ENCODE assay signal across 9 cellular contexts in genomic region chr6:95203153-95203754, GRCh38.
DNase-seq lines count a peak whose midpoint lies in the region; ATAC-seq lines count a peak whose summit lies in the region.
"Had no signal": no experiment of that assay in that cellular context is flagged by ENCODE, and none has a peak within 500 bp of the region (broad histone marks: within the 10 kb centered on the region; RNA-seq: fewer than 3 reads in every experiment).

No MANE protein-coding gene starts in this region.

- peak; percentile 44 for DNase-seq in COR-L47 (lab: John Stamatoyannopoulos, UW)
- DNase-seq in NCI-H1417 treated with DMSO at 0.1 percent for 48 hours (lab: John Stamatoyannopoulos, UW): peak; percentile 18
- DNase-seq in activated CD4-positive, alpha-beta T cell treated with anti-CD3 and anti-CD28 coated beads, Interleukin-2, amount 50 U/mL, for 48 hours: peak; percentile 6 to 27
- DNase-seq in left kidney (ENCODE audit: low read depth, low spot score): peak; percentile 53
- DNase-seq in NK-92 treated with Interleukin-12 subunit alpha and Interleukin-12 subunit beta, amount 100 ng/mL, for 24 hours (lab: John Stamatoyannopoulos, UW): no peak
- no peak for DNase-seq in inferior parietal cortex (ENCODE audit: extremely low spot score)
- DNase-seq: activated B cell treated with CpG ODN at 0.5 μM for 24 hours had no signal

- peak; percentile 91 for ATAC-seq in GM18870 (IDR thresholded peaks at IDR 0.05; ENCODE audit: unreplicated experiment)
- ATAC-seq in HG02943 (IDR thresholded peaks at IDR 0.05; ENCODE audit: low read depth, unreplicated experiment): peak; percentile 88

Comparison
In these comparisons a context has a peak if more than half of its experiments do, and no peak if none do; other contexts are left out.
1. DNase-seq: peak in COR-L47 (single experiment), NCI-H1417 treated with DMSO at 0.1 percent for 48 hours (single experiment), activated CD4-positive, alpha-beta T cell treated with anti-CD3 and anti-CD28 coated beads, Interleukin-2, amount 50 U/mL, for 48 hours (2 of 2) and left kidney (single experiment); none in NK-92 treated with Interleukin-12 subunit alpha and Interleukin-12 subunit beta, amount 100 ng/mL, for 24 hours (single experiment) and inferior parietal cortex (single experiment).